Comparison of ENCODE assay signal across 1 cellular context in genomic region chr3:126107960-126108688, GRCh38.
TF ChIP-seq lines count a peak whose summit lies in the region.

No MANE protein-coding gene starts in this region.

TF ChIP-seq in HepG2, 621 proteins besides CTCF, POLR2A, EP300 and RAD21:
- no peak for TF ChIP-seq SNRNP70 (IDR thresholded peaks at IDR 0.05; ENCODE audit: low read depth, low read length)
- no peak for TF ChIP-seq YY1 (IDR thresholded peaks at IDR 0.05; ENCODE audit: insufficient read depth, insufficient replicate concordance, low read depth, low read length)
- TF ChIP-seq ZBTB39 (CRISPR knock-in tag; IDR thresholded peaks at IDR 0.05) = no peak
- TF ChIP-seq TBP (CRISPR knock-in tag; IDR thresholded peaks at IDR 0.05) = no peak
